10 cellular contexts compared by ENCODE assay signal in genomic region chr18:79397830-79398761, GRCh38.
DNase-seq lines count a peak whose midpoint lies in the region; ATAC-seq and TF ChIP-seq lines count a peak whose summit lies in the region.
"Had no signal": no experiment of that assay in that cellular context is flagged by ENCODE, and none has a peak within 500 bp of the region (broad histone marks: within the 10 kb centered on the region; RNA-seq: fewer than 3 reads in every experiment).

No MANE protein-coding gene starts in this region.

- peaks cover 27 to 29% of the 10 kb centered on the region in 2 donors for H3K4me1 Mint-ChIP-seq in effector memory CD8-positive, alpha-beta T cell (ENCODE audit: low read depth in 2 of 2)

- DNase-seq in ELF-1 (ENCODE audit: low read depth, low spot score) (peak; percentile 63), pons (ENCODE audit: low spot score) (peak; percentile 68), NCI-H1417 (lab: John Stamatoyannopoulos, UW) (no peak), NCI-H1092 treated with DMSO at 0.1 percent for 48 hours (lab: John Stamatoyannopoulos, UW) (no peak), GDM1 (lab: John Stamatoyannopoulos, UW) (no peak)
- no peak for DNase-seq in effector memory CD8-positive, alpha-beta T cell
- DNase-seq: Calu3, NCI-H446 treated with DMSO at 0.1 percent for 48 hours had no signal

- peak overlapping the region; percentile 83 to 93 for H3K4me3 Mint-ChIP-seq in effector memory CD8-positive, alpha-beta T cell

- peak overlapping the region in 1 of 2 donors; percentile 69 for H3K27ac Mint-ChIP-seq in effector memory CD8-positive, alpha-beta T cell

- peaks cover 35% of the 10 kb centered on the region for H3K36me3 Mint-ChIP-seq in effector memory CD8-positive, alpha-beta T cell (ENCODE audit: insufficient read depth)

- peaks cover 0 to 6% of the 10 kb centered on the region in 2 donors for H3K27me3 Mint-ChIP-seq in effector memory CD8-positive, alpha-beta T cell

- ATAC-seq in SK-N-SH treated with all-trans-retinoic acid at 6 μM for 48 hours, result peak; percentile 18
- no peak for ATAC-seq in effector memory CD8-positive, alpha-beta T cell (replicated peaks)
- ATAC-seq in HG02885 (IDR thresholded peaks at IDR 0.05; ENCODE audit: poor library complexity, unreplicated experiment), result no peak

- no peaks in the 10 kb centered on the region for H3K9me3 Mint-ChIP-seq in effector memory CD8-positive, alpha-beta T cell

TF ChIP-seq in SK-N-SH treated with all-trans-retinoic acid at 6 μM for 48 hours, 23 proteins besides CTCF, POLR2A, EP300 and RAD21:
- TF ChIP-seq ZNF70 (CRISPR knock-in tag; IDR thresholded peaks at IDR 0.05), result no peak

Comparison
In these comparisons a context has a peak if more than half of its experiments do, and no peak if none do; other contexts are left out.
1. DNase-seq: peak in ELF-1 (single experiment) and pons (single experiment); none in effector memory CD8-positive, alpha-beta T cell (0 of 3), NCI-H1417 (0 of 3), NCI-H1092 treated with DMSO at 0.1 percent for 48 hours (single experiment) and GDM1 (single experiment).